In genomic region chr10:102421645-102422585, GRCh38 we compare ENCODE assay signal across 8 cellular contexts. TPM values are rescaled to one million over a fixed set of nuclear protein-coding genes. Genes with fewer than 3 reads are reported as not detected.
DNase-seq lines count a peak whose midpoint lies in the region; TF ChIP-seq lines count a peak whose summit lies in the region.

No MANE protein-coding gene starts in this region.

- peaks cover 0 to 20% of the 10 kb centered on the region in 2 donors for H3K36me3 ChIP-seq in adrenal gland (replicated peaks in 1 of 2)

- H3K27me3 ChIP-seq in adrenal gland, result no peaks in the 10 kb centered on the region

- WGBS in adrenal gland, 4 donors, result 0 to 4% (median 1%) methylated on average over 8 to 69 of the region's 69 CpGs

- peaks cover 28 to 33% of the 10 kb centered on the region in 2 donors for H3K4me1 ChIP-seq in adrenal gland (replicated peaks in 1 of 2)

- TF ChIP-seq CTCF in adrenal gland (IDR thresholded peaks at IDR 0.05), result no peak

- peak overlapping the region; percentile 72 to 96 (median 86) for H3K27ac ChIP-seq in adrenal gland

- peak; percentile 65 for DNase-seq in activated CD8-positive, alpha-beta memory T cell treated with anti-CD3 and anti-CD28 coated beads for 24 hours
- DNase-seq in activated CD8-positive, alpha-beta memory T cell treated with anti-CD3 and anti-CD28 coated beads, Interleukin-2, amount 50 U/mL, for 48 hours, result no peak
- DNase-seq in HuH-7.5 (ENCODE audit: low spot score) (peak; percentile 26), adrenal gland (peak; percentile 65 to 78 (median 75)), NCI-H2029 treated with DMSO at 0.1 percent for 48 hours (lab: John Stamatoyannopoulos, UW) (no peak), NCI-H2081 (lab: John Stamatoyannopoulos, UW) (no peak)
- DNase-seq in stimulated activated CD8-positive, alpha-beta memory T cell treated with anti-CD3 and anti-CD28 coated beads, Interleukin-4, amount 100 ng/mL, for 48 hours, result peak; percentile 45

- no peaks in the 10 kb centered on the region for H3K9me3 ChIP-seq in adrenal gland (replicated peaks in 1 of 3)
- H3K9me3 ChIP-seq in iPS-18c (ENCODE audit: control insufficient read depth, insufficient read depth, low read length), result no peaks in the 10 kb centered on the region

- H3K4me3 ChIP-seq in adrenal gland (peak overlapping the region; percentile 68 to 98 (median 96)), iPS-18c (ENCODE audit: insufficient read depth, low read depth, low read length) (peak overlapping the region; percentile 64)

- intact Hi-C loops in adrenal gland (cut with DNase I), result no loop called here

- peak; percentile 30 to 69 for TF ChIP-seq POLR2A in adrenal gland (IDR thresholded peaks at IDR 0.05)

RNA-seq across cellular contexts. Expression of gene FBXL15, which starts 1.3 kb away (rescaled TPM):
- total RNA-seq in adrenal gland, result 10 to 100 TPM; 21.6 to 61.9 (median 33.9) TPM
- polyA plus RNA-seq in adrenal gland, result 10 to 100 TPM in 2 of 3 donors, 1 to 10 TPM in 1; 2.1 to 26.1 (median 25.5) TPM

RNA-seq across cellular contexts. Expression of gene PSD, which starts 3.3 kb away (rescaled TPM):
- 10 to 100 TPM in 1 of 8 donors, 1 to 10 TPM in 5, under 1 TPM in 1, not detected in 1; 0.54 to 10.6 (median 6.0) TPM for total RNA-seq in adrenal gland
- polyA plus RNA-seq in adrenal gland, result 10 to 100 TPM in 2 of 3 donors, 1 to 10 TPM in 1; 3.4 to 43.7 (median 10.4) TPM

RNA-seq across cellular contexts. Expression of gene CUEDC2, which starts 10.5 kb away (rescaled TPM):
- 100 to 1,000 TPM in 1 of 8 donors, 10 to 100 TPM in 7; 76.9 to 115 (median 87.0) TPM for total RNA-seq in adrenal gland
- polyA plus RNA-seq in adrenal gland, result 10 to 100 TPM; 71.4 to 75.3 (median 73.1) TPM

RNA-seq across cellular contexts. Expression of gene NFKB2, which starts 26.4 kb away (rescaled TPM):
- total RNA-seq in adrenal gland, result 10 to 100 TPM; 14.3 to 73.2 (median 29.6) TPM
- 10 to 100 TPM; 17.3 to 92.6 (median 85.8) TPM for polyA plus RNA-seq in adrenal gland

RNA-seq across cellular contexts. Expression of gene C10orf95, which starts 29.4 kb away (rescaled TPM):
- under 1 TPM in 3 of 8 donors, not detected in 5; 0.14 to 0.28 (median 0.18) TPM for total RNA-seq in adrenal gland
- polyA plus RNA-seq in adrenal gland, result under 1 TPM in 2 of 3 donors, not detected in 1; 0.24 TPM

Comparison
In these comparisons a context has a peak if more than half of its experiments do, and no peak if none do; other contexts are left out.
1. DNase-seq: peak in activated CD8-positive, alpha-beta memory T cell treated with anti-CD3 and anti-CD28 coated beads for 24 hours (single experiment), HuH-7.5 (single experiment), adrenal gland (7 of 7) and stimulated activated CD8-positive, alpha-beta memory T cell treated with anti-CD3 and anti-CD28 coated beads, Interleukin-4, amount 100 ng/mL, for 48 hours (single experiment); none in activated CD8-positive, alpha-beta memory T cell treated with anti-CD3 and anti-CD28 coated beads, Interleukin-2, amount 50 U/mL, for 48 hours (single experiment), NCI-H2029 treated with DMSO at 0.1 percent for 48 hours (single experiment) and NCI-H2081 (0 of 2).